In genomic region chr15:93019971-93020370, GRCh38 we compare ENCODE assay signal across 19 cellular contexts.
A peak's percentile ranks its signal among the peaks of the same experiment; 100 is the strongest.
DNase-seq lines count a peak whose midpoint lies in the region; ATAC-seq and TF ChIP-seq lines count a peak whose summit lies in the region.
"Had no signal": no experiment of that assay in that cellular context is flagged by ENCODE, and none has a peak within 500 bp of the region (broad histone marks: within the 10 kb centered on the region; RNA-seq: fewer than 3 reads in every experiment).

No MANE protein-coding gene starts in this region.

- intact Hi-C loops in activated CD8-positive, alpha-beta T cell treated with anti-CD3 and anti-CD28 coated beads for 36 hours (cut with micrococcal nuclease) = no loop called here
- intact Hi-C loops in CD4-positive, alpha-beta memory T cell (cut with micrococcal nuclease) = loop anchor here (10.0 kb wide), 2 partner anchors 55 to 225 kb away; no protein-coding TSS in a partner anchor
- intact Hi-C loops in activated T-helper 1 cell treated with anti-CD3 and anti-CD28 coated beads, Interleukin-12 subunit alpha, Interleukin-12 subunit beta, Interleukin-2, Interleukin-4 antibody, amounts not matched to agents 30 ng/mL and 10 ng/mL and 1 ng/mL, durations not matched to agents 14 hours and 24 hours and 36 hours (cut with micrococcal nuclease) = loop anchor here (2.0 kb wide), 1 partner anchor 217 kb away; no protein-coding TSS in a partner anchor

- H3K36me3 ChIP-seq in CD4-positive, alpha-beta memory T cell (ENCODE audit: insufficient read depth, low read length) = peaks cover 89% of the 10 kb centered on the region
- peaks cover 31% of the 10 kb centered on the region; the same call in 1 of the 2 replicates for H3K36me3 ChIP-seq in Karpas-422 (ENCODE audit: insufficient read depth, low read length)

- H4K20me1 ChIP-seq in Karpas-422 (ENCODE audit: insufficient read depth, low read depth, low read length) = no peaks in the 10 kb centered on the region

- no peaks in the 10 kb centered on the region for H3K79me2 ChIP-seq in Karpas-422 (ENCODE audit: low read length)

- H3K27me3 Mint-ChIP-seq in activated CD8-positive, alpha-beta T cell treated with anti-CD3 and anti-CD28 coated beads for 36 hours = no peaks in the 10 kb centered on the region
- H3K27me3 Mint-ChIP-seq in activated CD8-positive, alpha-beta T cell treated with anti-CD3 and anti-CD28 coated beads, Interleukin-2, amount 10 ng/mL, durations not matched to agents 7 days and 5 days (ENCODE audit: low read depth) = no peaks in the 10 kb centered on the region
- no peaks in the 10 kb centered on the region for H3K27me3 Mint-ChIP-seq in CD4-positive, alpha-beta memory T cell
- no peaks in the 10 kb centered on the region for H3K27me3 Mint-ChIP-seq in activated T-helper 1 cell treated with anti-CD3 and anti-CD28 coated beads, Interleukin-12 subunit alpha, Interleukin-12 subunit beta, Interleukin-2, Interleukin-4 antibody, amounts not matched to agents 30 ng/mL and 10 ng/mL and 1 ng/mL, durations not matched to agents 14 hours and 24 hours and 36 hours (ENCODE audit: insufficient read depth)

- POLR2A ChIA-PET in activated CD8-positive, alpha-beta T cell treated with anti-CD3 and anti-CD28 coated beads for 36 hours (lab: Charles Lee) = interaction anchor here (1.4 kb wide), 1 partner anchor 9 kb away, joined by 4 read pairs; no protein-coding TSS in a partner anchor
- POLR2A ChIA-PET in activated CD8-positive, alpha-beta T cell treated with anti-CD3 and anti-CD28 coated beads, Interleukin-2, amount 10 ng/mL, durations not matched to agents 7 days and 5 days (lab: Charles Lee) = no interaction called here
- POLR2A ChIA-PET in CD4-positive, alpha-beta memory T cell (lab: Charles Lee; ENCODE audit: partially characterized antibody) = interaction anchor here (1.0 kb wide), 1 partner anchor 10 kb away, joined by 3 read pairs; no protein-coding TSS in a partner anchor

- no peak for TF ChIP-seq CTCF in activated CD8-positive, alpha-beta T cell treated with anti-CD3 and anti-CD28 coated beads for 36 hours (IDR thresholded peaks at IDR 0.05)

- no peak overlapping the region for H3K9ac ChIP-seq in Karpas-422 (ENCODE audit: low read length)

- no peak overlapping the region for H3K27ac ChIP-seq in CD4-positive, alpha-beta memory T cell (ENCODE audit: low read depth, low read length)
- no peak overlapping the region for H3K27ac ChIP-seq in Karpas-422 (ENCODE audit: low read length)
- H3K27ac ChIP-seq: psoas muscle had no signal

- no peak for DNase-seq in activated CD8-positive, alpha-beta T cell treated with anti-CD3 and anti-CD28 coated beads for 36 hours
- no peak for DNase-seq in activated CD8-positive, alpha-beta T cell treated with anti-CD3 and anti-CD28 coated beads, Interleukin-2, amount 10 ng/mL, durations not matched to agents 7 days and 5 days
- no peak for DNase-seq in CD4-positive, alpha-beta memory T cell
- no peak for DNase-seq in activated T-helper 1 cell treated with anti-CD3 and anti-CD28 coated beads, Interleukin-12 subunit alpha, Interleukin-12 subunit beta, Interleukin-2, Interleukin-4 antibody, amounts not matched to agents 30 ng/mL and 10 ng/mL and 1 ng/mL, durations not matched to agents 14 hours and 24 hours and 36 hours (ENCODE audit: low spot score)
- peak; percentile 31 for DNase-seq in left lobe of liver (ENCODE audit: low spot score)
- no peak for DNase-seq in hepatic stellate cell (ENCODE audit: low spot score)
- no peak for DNase-seq in Karpas-422
- DNase-seq: BE2C; dorsolateral prefrontal cortex; H7; KG1; NCI-H1436 treated with DMSO at 0.1 percent for 48 hours; NCI-H510A; NK-92 treated with Interleukin-12 subunit alpha and Interleukin-12 subunit beta, amount 100 ng/mL, for 24 hours; psoas muscle; SHP77 treated with DMSO at 0.1 percent for 48 hours; trophoblast cell had no signal

- peak overlapping the region; percentile 75 for H3K27ac Mint-ChIP-seq in activated CD8-positive, alpha-beta T cell treated with anti-CD3 and anti-CD28 coated beads for 36 hours
- no peak overlapping the region for H3K27ac Mint-ChIP-seq in activated CD8-positive, alpha-beta T cell treated with anti-CD3 and anti-CD28 coated beads, Interleukin-2, amount 10 ng/mL, durations not matched to agents 7 days and 5 days
- H3K27ac Mint-ChIP-seq in CD4-positive, alpha-beta memory T cell = peak overlapping the region; percentile 10 to 71 (median 54)
- peak overlapping the region; percentile 46 for H3K27ac Mint-ChIP-seq in activated T-helper 1 cell treated with anti-CD3 and anti-CD28 coated beads, Interleukin-12 subunit alpha, Interleukin-12 subunit beta, Interleukin-2, Interleukin-4 antibody, amounts not matched to agents 30 ng/mL and 10 ng/mL and 1 ng/mL, durations not matched to agents 14 hours and 24 hours and 36 hours

- H3K4me1 ChIP-seq in CD4-positive, alpha-beta memory T cell (ENCODE audit: insufficient read depth, low read length) = peaks cover 31% of the 10 kb centered on the region
- no peaks in the 10 kb centered on the region for H3K4me1 ChIP-seq in Karpas-422 (ENCODE audit: low read length)
- H3K4me1 ChIP-seq: BE2C had no signal

- no peak overlapping the region for H3K4me2 ChIP-seq in Karpas-422 (ENCODE audit: low read depth, low read length, poor library complexity, severe bottlenecking)

- H3K4me3 ChIP-seq in CD4-positive, alpha-beta memory T cell (ENCODE audit: low read length in 2 of 2) = no peak overlapping the region
- H3K4me3 ChIP-seq in Karpas-422 (ENCODE audit: low read length) = no peak overlapping the region
- H3K4me3 ChIP-seq: dorsolateral prefrontal cortex, psoas muscle had no signal

- no peak overlapping the region for H3K4me3 Mint-ChIP-seq in activated CD8-positive, alpha-beta T cell treated with anti-CD3 and anti-CD28 coated beads for 36 hours
- H3K4me3 Mint-ChIP-seq in activated CD8-positive, alpha-beta T cell treated with anti-CD3 and anti-CD28 coated beads, Interleukin-2, amount 10 ng/mL, durations not matched to agents 7 days and 5 days = no peak overlapping the region
- peak overlapping the region in 1 of 8 donors; percentile 27 for H3K4me3 Mint-ChIP-seq in CD4-positive, alpha-beta memory T cell
- H3K4me3 Mint-ChIP-seq in activated T-helper 1 cell treated with anti-CD3 and anti-CD28 coated beads, Interleukin-12 subunit alpha, Interleukin-12 subunit beta, Interleukin-2, Interleukin-4 antibody, amounts not matched to agents 30 ng/mL and 10 ng/mL and 1 ng/mL, durations not matched to agents 14 hours and 24 hours and 36 hours = no peak overlapping the region

- no peaks in the 10 kb centered on the region for H3K9me2 ChIP-seq in Karpas-422 (replicated peaks; ENCODE audit: insufficient read depth, low read length)

- H3K36me3 Mint-ChIP-seq in activated CD8-positive, alpha-beta T cell treated with anti-CD3 and anti-CD28 coated beads for 36 hours (ENCODE audit: low read depth) = peaks cover 88% of the 10 kb centered on the region
- H3K36me3 Mint-ChIP-seq in activated CD8-positive, alpha-beta T cell treated with anti-CD3 and anti-CD28 coated beads, Interleukin-2, amount 10 ng/mL, durations not matched to agents 7 days and 5 days (ENCODE audit: low read depth) = peaks cover 92% of the 10 kb centered on the region
- H3K36me3 Mint-ChIP-seq in CD4-positive, alpha-beta memory T cell = peaks cover 89 to 95% of the 10 kb centered on the region in 2 donors
- peaks cover 80% of the 10 kb centered on the region for H3K36me3 Mint-ChIP-seq in activated T-helper 1 cell treated with anti-CD3 and anti-CD28 coated beads, Interleukin-12 subunit alpha, Interleukin-12 subunit beta, Interleukin-2, Interleukin-4 antibody, amounts not matched to agents 30 ng/mL and 10 ng/mL and 1 ng/mL, durations not matched to agents 14 hours and 24 hours and 36 hours (ENCODE audit: low read depth)

- H3K4me1 Mint-ChIP-seq in activated CD8-positive, alpha-beta T cell treated with anti-CD3 and anti-CD28 coated beads for 36 hours (ENCODE audit: low read depth) = peaks cover 77% of the 10 kb centered on the region
- H3K4me1 Mint-ChIP-seq in activated CD8-positive, alpha-beta T cell treated with anti-CD3 and anti-CD28 coated beads, Interleukin-2, amount 10 ng/mL, durations not matched to agents 7 days and 5 days (ENCODE audit: low read depth) = peaks cover 45% of the 10 kb centered on the region
- peaks cover 40 to 77% (median 56%) of the 10 kb centered on the region in 4 donors for H3K4me1 Mint-ChIP-seq in CD4-positive, alpha-beta memory T cell
- H3K4me1 Mint-ChIP-seq in activated T-helper 1 cell treated with anti-CD3 and anti-CD28 coated beads, Interleukin-12 subunit alpha, Interleukin-12 subunit beta, Interleukin-2, Interleukin-4 antibody, amounts not matched to agents 30 ng/mL and 10 ng/mL and 1 ng/mL, durations not matched to agents 14 hours and 24 hours and 36 hours (ENCODE audit: low read depth) = peaks cover 84% of the 10 kb centered on the region

- no peaks in the 10 kb centered on the region for H3K9me3 Mint-ChIP-seq in activated CD8-positive, alpha-beta T cell treated with anti-CD3 and anti-CD28 coated beads for 36 hours
- H3K9me3 Mint-ChIP-seq in activated CD8-positive, alpha-beta T cell treated with anti-CD3 and anti-CD28 coated beads, Interleukin-2, amount 10 ng/mL, durations not matched to agents 7 days and 5 days (ENCODE audit: insufficient read depth) = no peaks in the 10 kb centered on the region
- H3K9me3 Mint-ChIP-seq in CD4-positive, alpha-beta memory T cell = peaks cover 0 to 1% (median 0%) of the 10 kb centered on the region in 8 donors
- H3K9me3 Mint-ChIP-seq in activated T-helper 1 cell treated with anti-CD3 and anti-CD28 coated beads, Interleukin-12 subunit alpha, Interleukin-12 subunit beta, Interleukin-2, Interleukin-4 antibody, amounts not matched to agents 30 ng/mL and 10 ng/mL and 1 ng/mL, durations not matched to agents 14 hours and 24 hours and 36 hours = no peaks in the 10 kb centered on the region

- H2AFZ ChIP-seq in Karpas-422 (ENCODE audit: low read length) = no peak overlapping the region

- CTCF ChIA-PET in activated CD8-positive, alpha-beta T cell treated with anti-CD3 and anti-CD28 coated beads for 36 hours (lab: Charles Lee) = interaction anchor here (0.5 to 5.6 kb wide), 6 partner anchors 11 to 1100 kb away, joined by 3 to 63 read pairs (median 3); no protein-coding TSS in a partner anchor
- CTCF ChIA-PET in activated CD8-positive, alpha-beta T cell treated with anti-CD3 and anti-CD28 coated beads, Interleukin-2, amount 10 ng/mL, durations not matched to agents 7 days and 5 days (lab: Charles Lee) = interaction anchor here (1.3 to 2.4 kb wide), 2 partner anchors 9 to 11 kb away, joined by 3 to 17 read pairs; no protein-coding TSS in a partner anchor
- CTCF ChIA-PET in CD4-positive, alpha-beta memory T cell (lab: Charles Lee; ENCODE audit: partially characterized antibody) = interaction anchor here (1.0 to 2.9 kb wide), 4 partner anchors 9 to 223 kb away, joined by 3 to 8 read pairs (median 5); no protein-coding TSS in a partner anchor

- H3K27me3 ChIP-seq in CD4-positive, alpha-beta memory T cell (ENCODE audit: insufficient read depth, low read length) = no peaks in the 10 kb centered on the region
- H3K27me3 ChIP-seq in Karpas-422 (ENCODE audit: low read length) = no peaks in the 10 kb centered on the region
- H3K27me3 ChIP-seq: BE2C, dorsolateral prefrontal cortex had no signal

- no peak for ATAC-seq in activated CD8-positive, alpha-beta T cell treated with anti-CD3 and anti-CD28 coated beads for 36 hours
- no peak for ATAC-seq in activated CD8-positive, alpha-beta T cell treated with anti-CD3 and anti-CD28 coated beads, Interleukin-2, amount 10 ng/mL, durations not matched to agents 7 days and 5 days
- ATAC-seq in left lobe of liver = no peak
- no peak for ATAC-seq in HG02571 (IDR thresholded peaks at IDR 0.05; ENCODE audit: unreplicated experiment)
- ATAC-seq: activated CD4-positive, CD25-positive, alpha-beta regulatory T cell treated with anti-CD3 and anti-CD28 coated beads, Interleukin-2, amount 50 U/mL, for 24 hours; psoas muscle had no signal

- no peaks in the 10 kb centered on the region for H3K9me3 ChIP-seq in CD4-positive, alpha-beta memory T cell (ENCODE audit: control insufficient read depth in 1 of 2, low read length in 2 of 2)
- H3K9me3 ChIP-seq in Karpas-422 (ENCODE audit: low read length) = no peaks in the 10 kb centered on the region
- H3K9me3 ChIP-seq: BE2C, psoas muscle had no signal
